In the genomic region with DNA sequence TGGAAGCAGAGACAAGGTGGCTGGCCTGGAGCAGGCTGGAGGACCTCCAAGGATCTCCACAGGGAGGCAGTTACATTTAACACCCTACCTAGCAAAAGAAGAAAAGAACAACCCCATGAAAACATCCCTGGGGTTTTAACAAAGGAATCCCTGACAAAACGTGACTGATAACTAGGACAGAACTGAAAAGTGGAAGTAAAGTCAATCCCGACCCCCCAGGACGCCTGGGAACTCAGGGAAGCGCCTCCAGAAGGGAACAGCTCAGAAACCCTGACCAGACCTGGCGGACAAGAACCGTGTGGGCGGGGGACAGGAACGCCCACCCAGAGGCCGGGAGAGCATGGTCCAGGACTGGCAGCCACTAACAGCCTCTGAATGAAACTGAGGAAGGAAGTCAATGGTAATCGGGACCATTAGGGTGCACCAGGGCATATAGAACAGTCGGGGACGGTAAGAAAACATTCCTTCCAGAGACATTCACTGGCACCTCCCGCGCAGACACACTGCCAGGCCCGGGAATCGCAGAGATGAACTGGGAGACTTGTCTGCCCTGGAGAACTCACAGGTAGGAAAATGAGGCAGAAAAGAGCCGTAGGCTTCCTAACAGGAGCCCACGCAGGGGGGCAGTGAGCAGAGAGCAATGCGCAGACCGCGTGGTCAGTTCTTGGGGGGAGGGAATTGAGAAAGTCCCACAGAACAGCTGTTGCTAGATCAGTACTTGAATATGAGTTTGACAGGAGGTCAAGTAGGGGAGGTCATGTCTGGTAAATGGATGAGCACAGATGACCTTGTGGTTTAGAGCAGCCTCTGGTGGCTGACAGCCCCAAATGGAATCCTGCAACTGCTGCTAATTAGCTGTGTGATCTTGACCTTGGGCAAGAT, we compare ENCODE assay signal across 1 cellular context.
TF ChIP-seq lines count a peak whose summit lies in the region.

No MANE protein-coding gene starts in this region.

TF ChIP-seq in HepG2, 621 proteins besides CTCF, POLR2A, EP300 and RAD21 (continued from another document and continues in another):
- TF ChIP-seq, protein P1, sequence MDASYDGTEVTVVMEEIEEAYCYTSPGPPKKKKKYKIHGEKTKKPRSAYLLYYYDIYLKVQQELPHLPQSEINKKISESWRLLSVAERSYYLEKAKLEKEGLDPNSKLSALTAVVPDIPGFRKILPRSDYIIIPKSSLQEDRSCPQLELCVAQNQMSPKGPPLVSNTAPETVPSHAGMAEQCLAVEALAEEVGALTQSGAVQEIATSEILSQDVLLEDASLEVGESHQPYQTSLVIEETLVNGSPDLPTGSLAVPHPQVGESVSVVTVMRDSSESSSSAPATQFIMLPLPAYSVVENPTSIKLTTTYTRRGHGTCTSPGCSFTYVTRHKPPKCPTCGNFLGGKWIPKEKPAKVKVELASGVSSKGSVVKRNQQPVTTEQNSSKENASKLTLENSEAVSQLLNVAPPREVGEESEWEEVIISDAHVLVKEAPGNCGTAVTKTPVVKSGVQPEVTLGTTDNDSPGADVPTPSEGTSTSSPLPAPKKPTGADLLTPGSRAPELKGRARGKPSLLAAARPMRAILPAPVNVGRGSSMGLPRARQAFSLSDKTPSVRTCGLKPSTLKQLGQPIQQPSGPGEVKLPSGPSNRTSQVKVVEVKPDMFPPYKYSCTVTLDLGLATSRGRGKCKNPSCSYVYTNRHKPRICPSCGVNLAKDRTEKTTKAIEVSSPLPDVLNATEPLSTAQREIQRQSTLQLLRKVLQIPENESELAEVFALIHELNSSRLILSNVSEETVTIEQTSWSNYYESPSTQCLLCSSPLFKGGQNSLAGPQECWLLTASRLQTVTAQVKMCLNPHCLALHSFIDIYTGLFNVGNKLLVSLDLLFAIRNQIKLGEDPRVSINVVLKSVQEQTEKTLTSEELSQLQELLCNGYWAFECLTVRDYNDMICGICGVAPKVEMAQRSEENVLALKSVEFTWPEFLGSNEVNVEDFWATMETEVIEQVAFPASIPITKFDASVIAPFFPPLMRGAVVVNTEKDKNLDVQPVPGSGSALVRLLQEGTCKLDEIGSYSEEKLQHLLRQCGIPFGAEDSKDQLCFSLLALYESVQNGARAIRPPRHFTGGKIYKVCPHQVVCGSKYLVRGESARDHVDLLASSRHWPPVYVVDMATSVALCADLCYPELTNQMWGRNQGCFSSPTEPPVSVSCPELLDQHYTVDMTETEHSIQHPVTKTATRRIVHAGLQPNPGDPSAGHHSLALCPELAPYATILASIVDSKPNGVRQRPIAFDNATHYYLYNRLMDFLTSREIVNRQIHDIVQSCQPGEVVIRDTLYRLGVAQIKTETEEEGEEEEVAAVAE (CRISPR knock-in tag; IDR thresholded peaks at IDR 0.05; ENCODE audit: borderline replicate concordance) = 0 out of 2 replicates have a peak, but pooled peaks have one; percentile 5
- TF ChIP-seq RFXAP (CRISPR knock-in tag; IDR thresholded peaks at IDR 0.05; ENCODE audit: borderline replicate concordance) (0 out of 2 replicates have a peak, but pooled peaks have one; percentile 58), PPARG (CRISPR knock-in tag; conservative IDR thresholded peaks at IDR 0.05) (peak; percentile 73), FOSL2 (CRISPR knock-in tag; IDR thresholded peaks at IDR 0.05) (peak; percentile 50), ZNF230 (CRISPR knock-in tag; IDR thresholded peaks at IDR 0.05) (peak; percentile 64), ZSCAN29 (CRISPR knock-in tag; conservative IDR thresholded peaks at IDR 0.05) (0 out of 2 replicates have a peak, but pooled peaks have one; percentile 45), ZNF605 (CRISPR knock-in tag; IDR thresholded peaks at IDR 0.05) (no peak), BHLHE40 (IDR thresholded peaks at IDR 0.05; ENCODE audit: low read length) (0 out of 2 replicates have a peak, but pooled peaks have one; percentile 21), ETV5 (CRISPR knock-in tag; IDR thresholded peaks at IDR 0.05; ENCODE audit: borderline replicate concordance) (peak; percentile 26; the same call in 1 of the 2 replicates), ASH2L (IDR thresholded peaks at IDR 0.05; ENCODE audit: insufficient read length, low read depth, low read length) (peak; percentile 9), ETV6 (CRISPR knock-in tag; conservative IDR thresholded peaks at IDR 0.05) (no peak), ZNF816 (CRISPR knock-in tag; IDR thresholded peaks at IDR 0.05; ENCODE audit: borderline replicate concordance) (no peak), RXRB (CRISPR knock-in tag; IDR thresholded peaks at IDR 0.05; ENCODE audit: borderline replicate concordance) (peak; percentile 81), TMF1 (CRISPR knock-in tag; IDR thresholded peaks at IDR 0.05; ENCODE audit: low read depth) (peak; percentile 20; the same call in 1 of the 2 replicates), MAF1 (CRISPR knock-in tag; IDR thresholded peaks at IDR 0.05; ENCODE audit: borderline replicate concordance) (0 out of 2 replicates have a peak, but pooled peaks have one; percentile 63), ZNF350 (CRISPR knock-in tag; IDR thresholded peaks at IDR 0.05; ENCODE audit: borderline replicate concordance, low read depth) (peak; percentile 70; the same call in 1 of the 2 replicates), GFI1 (CRISPR knock-in tag; IDR thresholded peaks at IDR 0.05; ENCODE audit: borderline replicate concordance) (peak; percentile 59; the same call in 1 of the 2 replicates), ZNF136 (CRISPR knock-in tag; IDR thresholded peaks at IDR 0.05; ENCODE audit: low read depth) (no peak), ZNF776 (CRISPR knock-in tag; IDR thresholded peaks at IDR 0.05) (0 out of 2 replicates have a peak, but pooled peaks have one; percentile 51), ISL2 (CRISPR knock-in tag; IDR thresholded peaks at IDR 0.05) (peak; percentile 53; the same call in 1 of the 2 replicates), YEATS4 (CRISPR knock-in tag; IDR thresholded peaks at IDR 0.05; ENCODE audit: borderline replicate concordance) (peak; percentile 53; the same call in 1 of the 2 replicates), BCL6 (CRISPR knock-in tag; IDR thresholded peaks at IDR 0.05) (peak; percentile 39), ERF (CRISPR knock-in tag; IDR thresholded peaks at IDR 0.05) (peak; percentile 63; the same call in 1 of the 2 replicates), KDM3A (CRISPR knock-in tag; IDR thresholded peaks at IDR 0.05; ENCODE audit: low read depth) (0 out of 2 replicates have a peak, but pooled peaks have one; percentile 41), STAG1 (CRISPR knock-in tag; IDR thresholded peaks at IDR 0.05) (peak; percentile 100), ZNF556 (CRISPR knock-in tag; IDR thresholded peaks at IDR 0.05; ENCODE audit: borderline replicate concordance) (peak; percentile 65; the same call in 1 of the 2 replicates), NAIF1 (CRISPR knock-in tag; IDR thresholded peaks at IDR 0.05; ENCODE audit: borderline replicate concordance) (0 out of 2 replicates have a peak, but pooled peaks have one; percentile 50), RXRA (CRISPR knock-in tag; IDR thresholded peaks at IDR 0.05) (peak; percentile 60; the same call in 1 of the 2 replicates)
- TF ChIP-seq, protein P2, sequence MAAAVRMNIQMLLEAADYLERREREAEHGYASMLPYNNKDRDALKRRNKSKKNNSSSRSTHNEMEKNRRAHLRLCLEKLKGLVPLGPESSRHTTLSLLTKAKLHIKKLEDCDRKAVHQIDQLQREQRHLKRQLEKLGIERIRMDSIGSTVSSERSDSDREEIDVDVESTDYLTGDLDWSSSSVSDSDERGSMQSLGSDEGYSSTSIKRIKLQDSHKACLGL (CRISPR knock-in tag; IDR thresholded peaks at IDR 0.05) = peak; percentile 57; the same call in 1 of the 2 replicates
- TF ChIP-seq, protein P3, sequence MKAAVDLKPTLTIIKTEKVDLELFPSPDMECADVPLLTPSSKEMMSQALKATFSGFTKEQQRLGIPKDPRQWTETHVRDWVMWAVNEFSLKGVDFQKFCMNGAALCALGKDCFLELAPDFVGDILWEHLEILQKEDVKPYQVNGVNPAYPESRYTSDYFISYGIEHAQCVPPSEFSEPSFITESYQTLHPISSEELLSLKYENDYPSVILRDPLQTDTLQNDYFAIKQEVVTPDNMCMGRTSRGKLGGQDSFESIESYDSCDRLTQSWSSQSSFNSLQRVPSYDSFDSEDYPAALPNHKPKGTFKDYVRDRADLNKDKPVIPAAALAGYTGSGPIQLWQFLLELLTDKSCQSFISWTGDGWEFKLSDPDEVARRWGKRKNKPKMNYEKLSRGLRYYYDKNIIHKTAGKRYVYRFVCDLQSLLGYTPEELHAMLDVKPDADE (CRISPR knock-in tag; IDR thresholded peaks at IDR 0.05) = no peak
- TF ChIP-seq, protein P4, sequence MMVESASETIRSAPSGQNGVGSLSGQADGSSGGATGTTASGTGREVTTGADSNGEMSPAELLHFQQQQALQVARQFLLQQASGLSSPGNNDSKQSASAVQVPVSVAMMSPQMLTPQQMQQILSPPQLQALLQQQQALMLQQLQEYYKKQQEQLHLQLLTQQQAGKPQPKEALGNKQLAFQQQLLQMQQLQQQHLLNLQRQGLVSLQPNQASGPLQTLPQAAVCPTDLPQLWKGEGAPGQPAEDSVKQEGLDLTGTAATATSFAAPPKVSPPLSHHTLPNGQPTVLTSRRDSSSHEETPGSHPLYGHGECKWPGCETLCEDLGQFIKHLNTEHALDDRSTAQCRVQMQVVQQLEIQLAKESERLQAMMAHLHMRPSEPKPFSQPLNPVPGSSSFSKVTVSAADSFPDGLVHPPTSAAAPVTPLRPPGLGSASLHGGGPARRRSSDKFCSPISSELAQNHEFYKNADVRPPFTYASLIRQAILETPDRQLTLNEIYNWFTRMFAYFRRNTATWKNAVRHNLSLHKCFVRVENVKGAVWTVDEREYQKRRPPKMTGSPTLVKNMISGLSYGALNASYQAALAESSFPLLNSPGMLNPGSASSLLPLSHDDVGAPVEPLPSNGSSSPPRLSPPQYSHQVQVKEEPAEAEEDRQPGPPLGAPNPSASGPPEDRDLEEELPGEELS (CRISPR knock-in tag; IDR thresholded peaks at IDR 0.05) = peak; percentile 57; the same call in 1 of the 2 replicates
- TF ChIP-seq, protein P5, sequence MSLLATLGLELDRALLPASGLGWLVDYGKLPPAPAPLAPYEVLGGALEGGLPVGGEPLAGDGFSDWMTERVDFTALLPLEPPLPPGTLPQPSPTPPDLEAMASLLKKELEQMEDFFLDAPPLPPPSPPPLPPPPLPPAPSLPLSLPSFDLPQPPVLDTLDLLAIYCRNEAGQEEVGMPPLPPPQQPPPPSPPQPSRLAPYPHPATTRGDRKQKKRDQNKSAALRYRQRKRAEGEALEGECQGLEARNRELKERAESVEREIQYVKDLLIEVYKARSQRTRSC (CRISPR knock-in tag; IDR thresholded peaks at IDR 0.05; ENCODE audit: low read depth) = 0 out of 2 replicates have a peak, but pooled peaks have one; percentile 60
- TF ChIP-seq, protein P6, sequence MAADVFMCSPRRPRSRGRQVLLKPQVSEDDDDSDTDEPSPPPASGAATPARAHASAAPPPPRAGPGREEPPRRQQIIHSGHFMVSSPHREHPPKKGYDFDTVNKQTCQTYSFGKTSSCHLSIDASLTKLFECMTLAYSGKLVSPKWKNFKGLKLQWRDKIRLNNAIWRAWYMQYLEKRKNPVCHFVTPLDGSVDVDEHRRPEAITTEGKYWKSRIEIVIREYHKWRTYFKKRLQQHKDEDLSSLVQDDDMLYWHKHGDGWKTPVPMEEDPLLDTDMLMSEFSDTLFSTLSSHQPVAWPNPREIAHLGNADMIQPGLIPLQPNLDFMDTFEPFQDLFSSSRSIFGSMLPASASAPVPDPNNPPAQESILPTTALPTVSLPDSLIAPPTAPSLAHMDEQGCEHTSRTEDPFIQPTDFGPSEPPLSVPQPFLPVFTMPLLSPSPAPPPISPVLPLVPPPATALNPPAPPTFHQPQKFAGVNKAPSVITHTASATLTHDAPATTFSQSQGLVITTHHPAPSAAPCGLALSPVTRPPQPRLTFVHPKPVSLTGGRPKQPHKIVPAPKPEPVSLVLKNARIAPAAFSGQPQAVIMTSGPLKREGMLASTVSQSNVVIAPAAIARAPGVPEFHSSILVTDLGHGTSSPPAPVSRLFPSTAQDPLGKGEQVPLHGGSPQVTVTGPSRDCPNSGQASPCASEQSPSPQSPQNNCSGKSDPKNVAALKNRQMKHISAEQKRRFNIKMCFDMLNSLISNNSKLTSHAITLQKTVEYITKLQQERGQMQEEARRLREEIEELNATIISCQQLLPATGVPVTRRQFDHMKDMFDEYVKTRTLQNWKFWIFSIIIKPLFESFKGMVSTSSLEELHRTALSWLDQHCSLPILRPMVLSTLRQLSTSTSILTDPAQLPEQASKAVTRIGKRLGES (CRISPR knock-in tag; IDR thresholded peaks at IDR 0.05; ENCODE audit: borderline replicate concordance) = no peak
- TF ChIP-seq, protein P7, sequence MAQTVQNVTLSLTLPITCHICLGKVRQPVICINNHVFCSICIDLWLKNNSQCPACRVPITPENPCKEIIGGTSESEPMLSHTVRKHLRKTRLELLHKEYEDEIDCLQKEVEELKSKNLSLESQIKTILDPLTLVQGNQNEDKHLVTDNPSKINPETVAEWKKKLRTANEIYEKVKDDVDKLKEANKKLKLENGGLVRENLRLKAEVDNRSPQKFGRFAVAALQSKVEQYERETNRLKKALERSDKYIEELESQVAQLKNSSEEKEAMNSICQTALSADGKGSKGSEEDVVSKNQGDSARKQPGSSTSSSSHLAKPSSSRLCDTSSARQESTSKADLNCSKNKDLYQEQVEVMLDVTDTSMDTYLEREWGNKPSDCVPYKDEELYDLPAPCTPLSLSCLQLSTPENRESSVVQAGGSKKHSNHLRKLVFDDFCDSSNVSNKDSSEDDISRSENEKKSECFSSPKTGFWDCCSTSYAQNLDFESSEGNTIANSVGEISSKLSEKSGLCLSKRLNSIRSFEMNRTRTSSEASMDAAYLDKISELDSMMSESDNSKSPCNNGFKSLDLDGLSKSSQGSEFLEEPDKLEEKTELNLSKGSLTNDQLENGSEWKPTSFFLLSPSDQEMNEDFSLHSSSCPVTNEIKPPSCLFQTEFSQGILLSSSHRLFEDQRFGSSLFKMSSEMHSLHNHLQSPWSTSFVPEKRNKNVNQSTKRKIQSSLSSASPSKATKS (CRISPR knock-in tag; IDR thresholded peaks at IDR 0.05) = no peak
